In the genomic region with DNA sequence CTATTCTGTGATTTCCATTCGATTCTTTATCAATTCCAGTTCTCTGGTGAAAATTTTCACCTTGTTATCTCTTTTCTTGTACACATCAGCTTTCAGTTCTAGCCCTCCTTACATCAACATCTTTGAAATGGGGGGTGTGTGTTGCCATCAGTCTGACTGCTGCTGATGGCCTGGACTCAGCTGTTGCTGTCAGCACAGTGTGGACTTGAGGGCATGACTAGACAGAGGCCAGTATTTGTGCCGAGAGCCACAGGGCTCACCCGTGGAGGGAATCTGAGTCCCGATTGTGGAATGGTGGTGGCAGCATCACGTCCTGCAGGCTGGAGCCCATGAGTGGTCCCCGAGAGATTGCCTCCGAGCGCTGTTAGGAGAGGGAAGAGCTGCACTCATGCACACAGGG, we compare ENCODE assay signal across 15 cellular contexts.
DNase-seq lines count a peak whose midpoint lies in the region; ATAC-seq and TF ChIP-seq lines count a peak whose summit lies in the region.
"Had no signal": no experiment of that assay in that cellular context is flagged by ENCODE, and none has a peak within 500 bp of the region (broad histone marks: within the 10 kb centered on the region; RNA-seq: fewer than 3 reads in every experiment).

No MANE protein-coding gene starts in this region.

- POLR2A ChIA-PET in activated CD8-positive, alpha-beta T cell treated with anti-CD3 and anti-CD28 coated beads for 36 hours (lab: Charles Lee), result interaction anchor here (1.2 kb wide), 1 partner anchor 9 kb away, joined by 3 read pairs; no protein-coding TSS in a partner anchor
- POLR2A ChIA-PET in activated CD8-positive, alpha-beta T cell treated with anti-CD3 and anti-CD28 coated beads, Interleukin-2, amount 10 ng/mL, durations not matched to agents 7 days and 5 days (lab: Charles Lee), result no interaction called here
- POLR2A ChIA-PET in naive thymus-derived CD4-positive, alpha-beta T cell (lab: Charles Lee), result interaction anchor here (1.9 kb wide), 1 partner anchor 9 kb away, joined by 7 read pairs; no protein-coding TSS in a partner anchor

- peaks cover 32% of the 10 kb centered on the region for H3K4me1 Mint-ChIP-seq in activated CD8-positive, alpha-beta T cell treated with anti-CD3 and anti-CD28 coated beads for 36 hours (ENCODE audit: low read depth)
- peaks cover 32% of the 10 kb centered on the region for H3K4me1 Mint-ChIP-seq in activated CD8-positive, alpha-beta T cell treated with anti-CD3 and anti-CD28 coated beads, Interleukin-2, amount 10 ng/mL, durations not matched to agents 7 days and 5 days (ENCODE audit: low read depth)
- H3K4me1 Mint-ChIP-seq in naive thymus-derived CD4-positive, alpha-beta T cell, result peaks cover 17 to 66% (median 56%) of the 10 kb centered on the region in 7 donors

- no peaks in the 10 kb centered on the region for H3K27me3 ChIP-seq in DND-41 (ENCODE audit: insufficient read depth, low read length, poor library complexity)
- H3K27me3 ChIP-seq in naive thymus-derived CD4-positive, alpha-beta T cell (ENCODE audit: control insufficient read depth in 2 of 2, insufficient read depth in 2 of 2, low read length in 2 of 2), result no peaks in the 10 kb centered on the region

- no peaks in the 10 kb centered on the region for H3K36me3 ChIP-seq in DND-41 (ENCODE audit: insufficient read depth, low read length)
- H3K36me3 ChIP-seq in naive thymus-derived CD4-positive, alpha-beta T cell (ENCODE audit: control insufficient read depth in 2 of 3, insufficient read depth in 3 of 3, low read length in 3 of 3), result no peaks in the 10 kb centered on the region

- H2AFZ ChIP-seq in DND-41 (ENCODE audit: low read depth, low read length), result no peak overlapping the region

- no peak for TF ChIP-seq POLR2A in erythroblast (IDR thresholded peaks at IDR 0.05; ENCODE audit: low read length)

- H3K9me3 Mint-ChIP-seq in activated CD8-positive, alpha-beta T cell treated with anti-CD3 and anti-CD28 coated beads for 36 hours, result peaks cover 12% of the 10 kb centered on the region
- H3K9me3 Mint-ChIP-seq in activated CD8-positive, alpha-beta T cell treated with anti-CD3 and anti-CD28 coated beads, Interleukin-2, amount 10 ng/mL, durations not matched to agents 7 days and 5 days (ENCODE audit: insufficient read depth), result peaks cover 28% of the 10 kb centered on the region
- peaks cover 0 to 29% (median 6%) of the 10 kb centered on the region in 11 donors for H3K9me3 Mint-ChIP-seq in naive thymus-derived CD4-positive, alpha-beta T cell
- H3K9me3 Mint-ChIP-seq: H9 had no signal

- peak overlapping the region; percentile 27 for H3K27ac Mint-ChIP-seq in activated CD8-positive, alpha-beta T cell treated with anti-CD3 and anti-CD28 coated beads for 36 hours
- no peak overlapping the region for H3K27ac Mint-ChIP-seq in activated CD8-positive, alpha-beta T cell treated with anti-CD3 and anti-CD28 coated beads, Interleukin-2, amount 10 ng/mL, durations not matched to agents 7 days and 5 days
- H3K27ac Mint-ChIP-seq in naive thymus-derived CD4-positive, alpha-beta T cell, result peak overlapping the region in 5 of 9 donors; percentile 1 to 49 (median 17)
- H3K27ac Mint-ChIP-seq: B cell, H9 had no signal

- H3K36me3 Mint-ChIP-seq in activated CD8-positive, alpha-beta T cell treated with anti-CD3 and anti-CD28 coated beads for 36 hours (ENCODE audit: low read depth), result peaks cover 27% of the 10 kb centered on the region
- peaks cover 48% of the 10 kb centered on the region for H3K36me3 Mint-ChIP-seq in activated CD8-positive, alpha-beta T cell treated with anti-CD3 and anti-CD28 coated beads, Interleukin-2, amount 10 ng/mL, durations not matched to agents 7 days and 5 days (ENCODE audit: low read depth)
- H3K36me3 Mint-ChIP-seq in naive thymus-derived CD4-positive, alpha-beta T cell, result peaks cover 3 to 45% (median 20%) of the 10 kb centered on the region in 5 donors

- H3K9me3 ChIP-seq in DND-41 (ENCODE audit: insufficient read depth, low read length, severe bottlenecking), result peaks cover 9% of the 10 kb centered on the region
- no peaks in the 10 kb centered on the region for H3K9me3 ChIP-seq in naive thymus-derived CD4-positive, alpha-beta T cell (ENCODE audit: control insufficient read depth in 2 of 3, low read length in 3 of 3)

- CTCF ChIA-PET in activated CD8-positive, alpha-beta T cell treated with anti-CD3 and anti-CD28 coated beads for 36 hours (lab: Charles Lee), result interaction anchor here (1.1 kb wide), 1 partner anchor 83 kb away, joined by 4 read pairs; no protein-coding TSS in a partner anchor
- CTCF ChIA-PET in activated CD8-positive, alpha-beta T cell treated with anti-CD3 and anti-CD28 coated beads, Interleukin-2, amount 10 ng/mL, durations not matched to agents 7 days and 5 days (lab: Charles Lee), result no interaction called here
- CTCF ChIA-PET in naive thymus-derived CD4-positive, alpha-beta T cell (lab: Charles Lee), result interaction anchor here (0.7 kb wide), 1 partner anchor 9 kb away, joined by 3 read pairs; no protein-coding TSS in a partner anchor

- no peak for ATAC-seq in activated CD8-positive, alpha-beta T cell treated with anti-CD3 and anti-CD28 coated beads for 36 hours
- ATAC-seq in activated CD8-positive, alpha-beta T cell treated with anti-CD3 and anti-CD28 coated beads, Interleukin-2, amount 10 ng/mL, durations not matched to agents 7 days and 5 days, result no peak
- ATAC-seq in DND-41 (ENCODE audit: insufficient read depth, low read depth), result no peak
- ATAC-seq in naive thymus-derived CD4-positive, alpha-beta T cell, result no peak

- H3K27ac ChIP-seq in DND-41 (ENCODE audit: low read length), result peak overlapping the region; percentile 45; the same call in 1 of the 2 replicates
- no peak overlapping the region for H3K27ac ChIP-seq in naive thymus-derived CD4-positive, alpha-beta T cell (ENCODE audit: low read depth, low read length)

- H3K27me3 Mint-ChIP-seq in activated CD8-positive, alpha-beta T cell treated with anti-CD3 and anti-CD28 coated beads for 36 hours, result no peaks in the 10 kb centered on the region
- no peaks in the 10 kb centered on the region for H3K27me3 Mint-ChIP-seq in activated CD8-positive, alpha-beta T cell treated with anti-CD3 and anti-CD28 coated beads, Interleukin-2, amount 10 ng/mL, durations not matched to agents 7 days and 5 days (ENCODE audit: low read depth)
- H3K27me3 Mint-ChIP-seq in naive thymus-derived CD4-positive, alpha-beta T cell, result no peaks in the 10 kb centered on the region
- H3K27me3 Mint-ChIP-seq: B cell; CD4-positive, alpha-beta memory T cell had no signal

- no peak for DNase-seq in activated CD8-positive, alpha-beta T cell treated with anti-CD3 and anti-CD28 coated beads for 36 hours
- DNase-seq in activated CD8-positive, alpha-beta T cell treated with anti-CD3 and anti-CD28 coated beads, Interleukin-2, amount 10 ng/mL, durations not matched to agents 7 days and 5 days, result no peak
- no peak for DNase-seq in DND-41
- peak; percentile 35 for DNase-seq in LHCN-M2 (ENCODE audit: low read depth)
- no peak for DNase-seq in naive thymus-derived CD4-positive, alpha-beta T cell
- no peak for DNase-seq in posterior vena cava (ENCODE audit: low spot score)
- no peak for DNase-seq in erythroblast (lab: John Stamatoyannopoulos, UW)
- DNase-seq in NCI-H524 treated with DMSO at 0.1 percent for 48 hours (lab: John Stamatoyannopoulos, UW), result no peak
- DNase-seq: C1 segment of cervical spinal cord; CD4-positive, alpha-beta memory T cell; DMS79 treated with DMSO at 0.1 percent for 48 hours; GDM1; GOT3; H9 had no signal

- no peak for TF ChIP-seq CTCF in activated CD8-positive, alpha-beta T cell treated with anti-CD3 and anti-CD28 coated beads for 36 hours (IDR thresholded peaks at IDR 0.05)
- no peak for TF ChIP-seq CTCF in DND-41 (IDR thresholded peaks at IDR 0.05; ENCODE audit: borderline replicate concordance, extremely low read depth, low read length, poor library complexity, severe bottlenecking)

- no peak overlapping the region for H3K4me3 ChIP-seq in DND-41 (ENCODE audit: low read depth in 1 of 2, low read length in 2 of 2)
- no peak overlapping the region for H3K4me3 ChIP-seq in naive thymus-derived CD4-positive, alpha-beta T cell (ENCODE audit: low read length)

- H3K79me2 ChIP-seq in DND-41 (ENCODE audit: insufficient read depth, low read length), result peaks cover 94% of the 10 kb centered on the region

- no peak overlapping the region for H3K4me2 ChIP-seq in DND-41 (ENCODE audit: insufficient read depth, low read length)

- intact Hi-C loops in activated CD8-positive, alpha-beta T cell treated with anti-CD3 and anti-CD28 coated beads for 36 hours (cut with micrococcal nuclease), result no loop called here
- intact Hi-C loops in naive thymus-derived CD4-positive, alpha-beta T cell (cut with micrococcal nuclease), result no loop called here
- intact Hi-C loops in posterior vena cava (cut with DNase I), result no loop called here

- H3K9ac ChIP-seq in DND-41 (ENCODE audit: low read depth, low read length), result no peak overlapping the region

- peaks cover 25% of the 10 kb centered on the region for H3K4me1 ChIP-seq in DND-41 (ENCODE audit: insufficient read depth, low read length)
- peaks cover 1 to 16% of the 10 kb centered on the region in 2 donors for H3K4me1 ChIP-seq in naive thymus-derived CD4-positive, alpha-beta T cell (ENCODE audit: control insufficient read depth in 2 of 2, insufficient read depth in 2 of 2, low read length in 2 of 2)

- no peak overlapping the region for H3K4me3 Mint-ChIP-seq in activated CD8-positive, alpha-beta T cell treated with anti-CD3 and anti-CD28 coated beads for 36 hours
- H3K4me3 Mint-ChIP-seq in activated CD8-positive, alpha-beta T cell treated with anti-CD3 and anti-CD28 coated beads, Interleukin-2, amount 10 ng/mL, durations not matched to agents 7 days and 5 days, result no peak overlapping the region
- H3K4me3 Mint-ChIP-seq in naive thymus-derived CD4-positive, alpha-beta T cell, result peak overlapping the region in 1 of 10 donors; percentile 34
- H3K4me3 Mint-ChIP-seq: B cell; CD4-positive, alpha-beta memory T cell; H9 had no signal

- H4K20me1 ChIP-seq in DND-41 (ENCODE audit: insufficient read depth, low read length), result no peaks in the 10 kb centered on the region; the same call in 1 of the 2 replicates
